9 cellular contexts compared by ENCODE assay signal in genomic region chr7:106864298-106865081, GRCh38. TPM values are rescaled to one million over a fixed set of nuclear protein-coding genes. Genes with fewer than 3 reads are reported as not detected.
DNase-seq lines count a peak whose midpoint lies in the region; ATAC-seq and TF ChIP-seq lines count a peak whose summit lies in the region.
"Had no signal": no experiment of that assay in that cellular context is flagged by ENCODE, and none has a peak within 500 bp of the region (broad histone marks: within the 10 kb centered on the region; RNA-seq: fewer than 3 reads in every experiment).

No MANE protein-coding gene starts in this region.

- 56 to 96% methylated on average over 2 of the region's 2 CpGs for WGBS in sigmoid colon, 2 donors

- no peak for TF ChIP-seq EP300 in sigmoid colon (IDR thresholded peaks at IDR 0.05)

- no peaks in the 10 kb centered on the region for H3K9me2 ChIP-seq in SU-DHL-6 (replicated peaks; ENCODE audit: insufficient read depth, low read length)

- TF ChIP-seq CTCF in SU-DHL-6 (IDR thresholded peaks at IDR 0.05; ENCODE audit: insufficient read depth, low read length, poor library complexity, severe bottlenecking) (no peak), sigmoid colon (IDR thresholded peaks at IDR 0.05) (no peak)

- no peaks in the 10 kb centered on the region for H4K20me1 ChIP-seq in SU-DHL-6 (ENCODE audit: low read depth, low read length)

- intact Hi-C loops in sigmoid colon (cut with DNase I), result no loop called here

- DNase-seq in sigmoid colon (no peak), H4 (ENCODE audit: low spot score) (no peak), SKM-1 treated with dmso at 0.1 percent for 144 hours (lab: John Stamatoyannopoulos, UW; ENCODE audit: unreplicated experiment) (no peak), AG08396 (ENCODE audit: low spot score) (no peak), NOMO-1 treated with dmso at 0.1 percent for 144 hours (lab: John Stamatoyannopoulos, UW; ENCODE audit: unreplicated experiment) (no peak)

- H3F3A ChIP-seq in SU-DHL-6 (ENCODE audit: insufficient read depth), result peaks cover 21% of the 10 kb centered on the region

- H3K4me1 ChIP-seq in sigmoid colon, result peaks cover 0 to 14% (median 0%) of the 10 kb centered on the region in 4 donors

- peak overlapping the region; percentile 85 for H3K4me3 ChIP-seq in SU-DHL-6 (ENCODE audit: insufficient read depth, low read length, poor library complexity, severe bottlenecking)
- H3K4me3 ChIP-seq in sigmoid colon, result peak overlapping the region in 1 of 4 donors; percentile 15

- H3K27ac ChIP-seq in SU-DHL-6 (ENCODE audit: low read depth, low read length) (peak overlapping the region; percentile 92), sigmoid colon (peak overlapping the region; percentile 22 to 37 (median 26))

- ATAC-seq in GM18909 (IDR thresholded peaks at IDR 0.05; ENCODE audit: poor library complexity, unreplicated experiment) (peak; percentile 44), HG02763 (IDR thresholded peaks at IDR 0.05; ENCODE audit: unreplicated experiment) (peak; percentile 34)

- H3K27me3 ChIP-seq in SU-DHL-6 (ENCODE audit: low read length), result no peaks in the 10 kb centered on the region
- no peaks in the 10 kb centered on the region for H3K27me3 ChIP-seq in sigmoid colon

- H3K4me2 ChIP-seq in SU-DHL-6 (ENCODE audit: low read depth, low read length, poor library complexity, severe bottlenecking), result peak overlapping the region; percentile 97

- H3K9me3 ChIP-seq in SU-DHL-6 (ENCODE audit: insufficient read depth, low read length), result no peaks in the 10 kb centered on the region
- no peaks in the 10 kb centered on the region for H3K9me3 ChIP-seq in sigmoid colon

- peak overlapping the region; percentile 66 for H3K9ac ChIP-seq in SU-DHL-6 (ENCODE audit: low read length)

- H3K36me3 ChIP-seq in SU-DHL-6 (ENCODE audit: low read length) (peaks cover 3% of the 10 kb centered on the region; the same call in 1 of the 2 replicates), sigmoid colon (no peaks in the 10 kb centered on the region)

- peak overlapping the region; percentile 70 for H2AFZ ChIP-seq in SU-DHL-6 (ENCODE audit: low read depth, low read length, severe bottlenecking)

- H3K79me2 ChIP-seq in SU-DHL-6 (ENCODE audit: insufficient read depth, low read length), result peaks cover 43% of the 10 kb centered on the region

- no peak for TF ChIP-seq POLR2A in sigmoid colon (IDR thresholded peaks at IDR 0.05)

RNA-seq across cellular contexts. Expression of gene PIK3CG, which starts 0.6 kb away (rescaled TPM):
- 1 to 10 TPM; 3.9 to 6.4 (median 4.4) TPM for total RNA-seq in sigmoid colon
- polyA plus RNA-seq in sigmoid colon, result 1 to 10 TPM in 2 of 3 donors, under 1 TPM in 1; 0.92 to 4.2 (median 1.8) TPM
- total RNA-seq in H4 (2014; rRNA removed; shearing (Covaris generic)), result not detected in 2 replicates
- polyA plus RNA-seq: keratinocyte had no signal
